In the genomic region with DNA sequence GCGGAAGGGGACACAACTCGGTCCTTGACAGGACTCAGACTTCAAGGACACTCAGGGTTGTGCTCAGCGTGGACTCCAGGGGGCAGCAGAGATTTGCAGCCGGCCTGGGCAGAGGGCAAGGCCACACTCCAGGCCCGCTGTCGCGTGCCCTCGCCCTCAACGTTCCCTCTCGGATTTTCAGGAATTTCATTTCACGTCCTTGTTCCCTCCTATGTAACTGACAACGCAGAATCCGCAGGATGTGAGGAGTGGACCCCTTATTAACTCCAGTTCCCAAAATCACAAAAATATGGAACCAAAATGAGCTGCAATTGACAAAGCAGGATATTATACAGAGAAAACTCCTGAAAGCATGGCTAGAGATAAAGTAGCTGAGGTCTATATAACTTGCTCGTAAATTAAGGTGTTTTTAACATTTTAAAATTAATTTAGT, we compare ENCODE assay signal across 8 cellular contexts. TPM values are rescaled to one million over a fixed set of nuclear protein-coding genes. Genes with fewer than 3 reads are reported as not detected.
DNase-seq lines count a peak whose midpoint lies in the region; ATAC-seq and TF ChIP-seq lines count a peak whose summit lies in the region.

No MANE protein-coding gene starts in this region.

- no peaks in the 10 kb centered on the region for H3K9me3 ChIP-seq in BE2C

- DNase-seq in BE2C, result peak; percentile 82
- peak; percentile 54 for DNase-seq in NCI-H526 treated with DMSO at 0.1 percent for 48 hours (lab: John Stamatoyannopoulos, UW)
- peak; percentile 77 to 82 for DNase-seq in activated CD4-positive, alpha-beta T cell treated with anti-CD3 and anti-CD28 coated beads, Interleukin-2, amount 50 U/mL, for 48 hours
- DNase-seq in effector CD4-positive, alpha-beta T cell, result peak; percentile 44
- DNase-seq in midbrain (lab: John Stamatoyannopoulos, UW), result peak; percentile 53
- DNase-seq in stimulated activated CD8-positive, alpha-beta memory T cell treated with anti-CD3 and anti-CD28 coated beads, Interleukin-7, amount 100 ng/mL, for 24 hours (ENCODE audit: low read depth), result peak; percentile 59

- ATAC-seq in GM18907 (IDR thresholded peaks at IDR 0.05; ENCODE audit: unreplicated experiment), result peak; percentile 98
- ATAC-seq in HG03095 (IDR thresholded peaks at IDR 0.05; ENCODE audit: unreplicated experiment), result peak; percentile 93

- peak; percentile 98 for TF ChIP-seq CTCF in BE2C (IDR thresholded peaks at IDR 0.05; ENCODE audit: low read depth, low read length)

- H3K36me3 ChIP-seq in BE2C, result no peaks in the 10 kb centered on the region

- peaks cover 3% of the 10 kb centered on the region for H3K4me1 ChIP-seq in BE2C

- H3K4me3 ChIP-seq in BE2C (ENCODE audit: low read depth, low read length), result no peak overlapping the region

- no peaks in the 10 kb centered on the region for H3K27me3 ChIP-seq in BE2C

RNA-seq across cellular contexts. Expression of a gene that starts 21.0 kb away (rescaled TPM):
- polyA plus RNA-seq in BE2C (2012; ENCODE audit: insufficient read depth, insufficient read length, low read depth), result 112 TPM
